Comparison of ENCODE assay signal across 13 cellular contexts in the genomic region with DNA sequence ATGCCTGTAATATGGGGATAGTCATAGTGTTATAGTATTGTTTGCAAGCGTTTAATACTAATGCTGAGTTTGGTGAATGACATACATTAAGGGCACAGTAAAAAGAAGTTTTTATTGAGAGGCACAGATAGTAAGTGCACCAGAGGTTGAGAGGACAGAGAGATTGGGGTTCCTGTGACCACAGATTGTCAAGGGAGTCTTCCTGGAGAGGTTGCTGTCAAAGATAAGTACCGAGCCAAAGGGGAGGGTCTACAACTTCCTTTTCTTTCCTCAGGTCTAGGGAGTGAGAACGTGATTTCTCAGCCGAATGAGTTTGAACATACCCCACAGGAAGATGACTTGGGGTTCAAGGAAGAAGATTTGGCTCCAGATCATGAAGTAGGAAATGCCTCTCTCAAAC. TPM values are rescaled to one million over a fixed set of nuclear protein-coding genes. Genes with fewer than 3 reads are reported as not detected.
A peak's percentile ranks its signal among the peaks of the same experiment; 100 is the strongest.
DNase-seq lines count a peak whose midpoint lies in the region; ATAC-seq lines count a peak whose summit lies in the region.
"Had no signal": no experiment of that assay in that cellular context is flagged by ENCODE, and none has a peak within 500 bp of the region (broad histone marks: within the 10 kb centered on the region; RNA-seq: fewer than 3 reads in every experiment).

No MANE protein-coding gene starts in this region.

- H2AK5ac ChIP-seq in mesenchymal stem cell (ENCODE audit: low read length, severe bottlenecking) = no peak overlapping the region

- WGBS in HUES64 = 93% methylated on average over 4 of the region's 4 CpGs
- 87% methylated on average over 4 of the region's 4 CpGs for WGBS in mesenchymal stem cell

- H2BK5ac ChIP-seq in mesenchymal stem cell (ENCODE audit: low read depth, low read length, poor library complexity, severe bottlenecking) = no peak overlapping the region

- H3K4me1 Mint-ChIP-seq in CD4-positive, alpha-beta memory T cell = peaks cover 14 to 51% (median 33%) of the 10 kb centered on the region in 4 donors
- H3K4me1 Mint-ChIP-seq in activated CD4-positive, alpha-beta memory T cell treated with anti-CD3 and anti-CD28 coated beads, Interleukin-2, amount 10 ng/mL, durations not matched to agents 7 days and 5 days = peaks cover 47% of the 10 kb centered on the region
- H3K4me1 Mint-ChIP-seq in naive thymus-derived CD4-positive, alpha-beta T cell = peaks cover 32 to 46% (median 41%) of the 10 kb centered on the region in 7 donors

- intact Hi-C loops in CD4-positive, alpha-beta memory T cell (cut with micrococcal nuclease) = no loop called here
- intact Hi-C loops in naive thymus-derived CD4-positive, alpha-beta T cell (cut with micrococcal nuclease) = no loop called here

- H2AFZ ChIP-seq in mesenchymal stem cell (ENCODE audit: low read depth, low read length) = no peak overlapping the region

- DNase-seq in CD4-positive, alpha-beta memory T cell = no peak
- no peak for DNase-seq in activated CD4-positive, alpha-beta memory T cell treated with anti-CD3 and anti-CD28 coated beads, Interleukin-2, amount 10 ng/mL, durations not matched to agents 7 days and 5 days
- DNase-seq in naive thymus-derived CD4-positive, alpha-beta T cell = no peak
- DNase-seq in kidney glomerular epithelial cell (lab: John Stamatoyannopoulos, UW) = no peak
- DNase-seq in mesenchymal stem cell = no peak
- DNase-seq: amniotic stem cell, dermis blood vessel endothelial cell, NCI-H1105, testis had no signal

- no peak overlapping the region for H3K4ac ChIP-seq in mesenchymal stem cell (ENCODE audit: low read depth in 1 of 2, low read length in 2 of 2)

- H3K27me3 ChIP-seq in CD4-positive, alpha-beta memory T cell (ENCODE audit: insufficient read depth, low read length) = no peaks in the 10 kb centered on the region
- H3K27me3 ChIP-seq in HUES64 (ENCODE audit: insufficient read depth, low read length) (no peaks in the 10 kb centered on the region), mesenchymal stem cell (ENCODE audit: control insufficient read depth in 1 of 2, insufficient read depth in 1 of 2, low read length in 2 of 2) (no peaks in the 10 kb centered on the region)
- H3K27me3 ChIP-seq in naive thymus-derived CD4-positive, alpha-beta T cell (ENCODE audit: control insufficient read depth in 2 of 2, insufficient read depth in 2 of 2, low read length in 2 of 2) = no peaks in the 10 kb centered on the region
- H3K27me3 ChIP-seq: testis had no signal

- no peak overlapping the region for H3K23ac ChIP-seq in mesenchymal stem cell (ENCODE audit: low read length in 2 of 2)

- no peaks in the 10 kb centered on the region for H3K27me3 Mint-ChIP-seq in CD4-positive, alpha-beta memory T cell
- no peaks in the 10 kb centered on the region for H3K27me3 Mint-ChIP-seq in activated CD4-positive, alpha-beta memory T cell treated with anti-CD3 and anti-CD28 coated beads, Interleukin-2, amount 10 ng/mL, durations not matched to agents 7 days and 5 days
- no peaks in the 10 kb centered on the region for H3K27me3 Mint-ChIP-seq in naive thymus-derived CD4-positive, alpha-beta T cell

- CTCF ChIA-PET in CD4-positive, alpha-beta memory T cell (lab: Charles Lee; ENCODE audit: partially characterized antibody) = interaction anchor here (1.3 to 5.9 kb wide), 4 partner anchors 12 to 21 kb away, joined by 5 to 33 read pairs (median 12); a partner anchor contains a TSS
- CTCF ChIA-PET in activated CD4-positive, alpha-beta memory T cell treated with anti-CD3 and anti-CD28 coated beads, Interleukin-2, amount 10 ng/mL, durations not matched to agents 7 days and 5 days (lab: Charles Lee) = interaction anchor here (0.9 to 1.6 kb wide), 2 partner anchors 33 to 198 kb away, joined by 4 to 5 read pairs; a partner anchor contains a TSS
- CTCF ChIA-PET in naive thymus-derived CD4-positive, alpha-beta T cell (lab: Charles Lee) = interaction anchor here (1.3 kb wide), 1 partner anchor 12 kb away, joined by 4 read pairs; no protein-coding TSS in a partner anchor

- H3K14ac ChIP-seq in mesenchymal stem cell (ENCODE audit: low read length in 2 of 2) = no peak overlapping the region

- no peak overlapping the region for H2BK120ac ChIP-seq in mesenchymal stem cell (ENCODE audit: low read depth, low read length)

- H2BK15ac ChIP-seq in mesenchymal stem cell (ENCODE audit: low read depth, poor library complexity, severe bottlenecking) = no peak overlapping the region

- H3K27ac Mint-ChIP-seq in CD4-positive, alpha-beta memory T cell = peak overlapping the region in 6 of 7 donors; percentile 42 to 77 (median 62)
- peak overlapping the region; percentile 4 for H3K27ac Mint-ChIP-seq in activated CD4-positive, alpha-beta memory T cell treated with anti-CD3 and anti-CD28 coated beads, Interleukin-2, amount 10 ng/mL, durations not matched to agents 7 days and 5 days
- peak overlapping the region; percentile 5 to 82 (median 50) for H3K27ac Mint-ChIP-seq in naive thymus-derived CD4-positive, alpha-beta T cell

- no peak overlapping the region for H4K91ac ChIP-seq in mesenchymal stem cell (ENCODE audit: low read length)

- H3K9me3 Mint-ChIP-seq in CD4-positive, alpha-beta memory T cell = no peaks in the 10 kb centered on the region
- H3K9me3 Mint-ChIP-seq in activated CD4-positive, alpha-beta memory T cell treated with anti-CD3 and anti-CD28 coated beads, Interleukin-2, amount 10 ng/mL, durations not matched to agents 7 days and 5 days = no peaks in the 10 kb centered on the region
- H3K9me3 Mint-ChIP-seq in naive thymus-derived CD4-positive, alpha-beta T cell = no peaks in the 10 kb centered on the region

- H3K36me3 Mint-ChIP-seq in CD4-positive, alpha-beta memory T cell = peaks cover 5 to 17% of the 10 kb centered on the region in 2 donors
- peaks cover 20% of the 10 kb centered on the region for H3K36me3 Mint-ChIP-seq in activated CD4-positive, alpha-beta memory T cell treated with anti-CD3 and anti-CD28 coated beads, Interleukin-2, amount 10 ng/mL, durations not matched to agents 7 days and 5 days (ENCODE audit: low read depth)
- peaks cover 0 to 7% (median 4%) of the 10 kb centered on the region in 5 donors for H3K36me3 Mint-ChIP-seq in naive thymus-derived CD4-positive, alpha-beta T cell

- no peak overlapping the region for H3K27ac ChIP-seq in CD4-positive, alpha-beta memory T cell (ENCODE audit: low read depth, low read length)
- H3K27ac ChIP-seq in HUES64 (ENCODE audit: low read depth, low read length) (no peak overlapping the region; the same call in 1 of the 2 replicates), mesenchymal stem cell (ENCODE audit: low read length, poor library complexity, severe bottlenecking) (no peak overlapping the region)
- H3K27ac ChIP-seq in naive thymus-derived CD4-positive, alpha-beta T cell (ENCODE audit: low read depth, low read length) = no peak overlapping the region
- H3K27ac ChIP-seq: testis had no signal

- no peak overlapping the region for H3K4me2 ChIP-seq in mesenchymal stem cell (ENCODE audit: low read length, poor library complexity, severe bottlenecking)

- no peak overlapping the region for H3K4me3 ChIP-seq in CD4-positive, alpha-beta memory T cell (ENCODE audit: low read length in 2 of 2)
- H3K4me3 ChIP-seq in HUES64 (ENCODE audit: low read length) (peak overlapping the region; percentile 94; the same call in 1 of the 2 replicates), mesenchymal stem cell (ENCODE audit: insufficient read depth in 1 of 2, low read depth in 1 of 2, low read length in 2 of 2) (no peak overlapping the region)
- H3K4me3 ChIP-seq in naive thymus-derived CD4-positive, alpha-beta T cell (ENCODE audit: low read length) = no peak overlapping the region
- H3K4me3 ChIP-seq: testis had no signal

- H3K79me1 ChIP-seq in mesenchymal stem cell (replicated peaks; ENCODE audit: low read length, poor library complexity, severe bottlenecking) = peaks cover 15% of the 10 kb centered on the region

- peaks cover 13% of the 10 kb centered on the region for H3K36me3 ChIP-seq in CD4-positive, alpha-beta memory T cell (ENCODE audit: insufficient read depth, low read length)
- H3K36me3 ChIP-seq in HUES64 (ENCODE audit: insufficient read depth, low read length) = peaks cover 29% of the 10 kb centered on the region
- peaks cover 0 to 18% (median 0%) of the 10 kb centered on the region in 3 experiments for H3K36me3 ChIP-seq in naive thymus-derived CD4-positive, alpha-beta T cell (ENCODE audit: control insufficient read depth in 2 of 3, insufficient read depth in 3 of 3, low read length in 3 of 3)
- peaks cover 13 to 22% of the 10 kb centered on the region in 2 experiments for H3K36me3 ChIP-seq in mesenchymal stem cell (ENCODE audit: control insufficient read depth in 1 of 2, insufficient read depth in 2 of 2, low read depth in 1 of 2, low read length in 2 of 2)

- no peak overlapping the region for H2BK12ac ChIP-seq in mesenchymal stem cell (ENCODE audit: low read length in 2 of 2)

- peak overlapping the region; percentile 14 to 92 (median 79) for H3K4me3 Mint-ChIP-seq in CD4-positive, alpha-beta memory T cell
- peak overlapping the region; percentile 83 for H3K4me3 Mint-ChIP-seq in activated CD4-positive, alpha-beta memory T cell treated with anti-CD3 and anti-CD28 coated beads, Interleukin-2, amount 10 ng/mL, durations not matched to agents 7 days and 5 days
- H3K4me3 Mint-ChIP-seq in naive thymus-derived CD4-positive, alpha-beta T cell = peak overlapping the region; percentile 12 to 92 (median 86)

- no peak for ATAC-seq in naive thymus-derived CD4-positive, alpha-beta T cell
- no peak for ATAC-seq in HG02798 (IDR thresholded peaks at IDR 0.05; ENCODE audit: poor library complexity, unreplicated experiment)

- no peaks in the 10 kb centered on the region for H3K9me3 ChIP-seq in CD4-positive, alpha-beta memory T cell (ENCODE audit: control insufficient read depth in 1 of 2, low read length in 2 of 2)
- H3K9me3 ChIP-seq in HUES64 (ENCODE audit: insufficient read depth, low read depth, low read length) (no peaks in the 10 kb centered on the region), mesenchymal stem cell (ENCODE audit: control insufficient read depth, low read length) (no peaks in the 10 kb centered on the region)
- no peaks in the 10 kb centered on the region for H3K9me3 ChIP-seq in naive thymus-derived CD4-positive, alpha-beta T cell (ENCODE audit: control insufficient read depth in 2 of 3, low read length in 3 of 3)
- H3K9me3 ChIP-seq: testis had no signal

- POLR2A ChIA-PET in CD4-positive, alpha-beta memory T cell (lab: Charles Lee; ENCODE audit: partially characterized antibody) = interaction anchor here (0.7 to 23.0 kb wide), 3 partner anchors 10 to 154 kb away, joined by 3 to 540 read pairs (median 13); a partner anchor contains a TSS
- POLR2A ChIA-PET in activated CD4-positive, alpha-beta memory T cell treated with anti-CD3 and anti-CD28 coated beads, Interleukin-2, amount 10 ng/mL, durations not matched to agents 7 days and 5 days (lab: Charles Lee) = interaction anchor here (1.8 to 5.6 kb wide), 2 partner anchors 15 to 21 kb away, joined by 5 to 64 read pairs; a partner anchor contains a TSS
- POLR2A ChIA-PET in naive thymus-derived CD4-positive, alpha-beta T cell (lab: Charles Lee) = interaction anchor here (1.0 to 14.0 kb wide), 5 partner anchors 10 to 212 kb away, joined by 3 to 254 read pairs (median 10); a partner anchor contains a TSS

- no peak overlapping the region for H3K18ac ChIP-seq in mesenchymal stem cell (ENCODE audit: low read depth in 1 of 2, low read length in 2 of 2)

- H3K4me1 ChIP-seq in CD4-positive, alpha-beta memory T cell (ENCODE audit: insufficient read depth, low read length) = peaks cover 32% of the 10 kb centered on the region
- peaks cover 23% of the 10 kb centered on the region; the same call in 1 of the 2 replicates for H3K4me1 ChIP-seq in HUES64 (ENCODE audit: insufficient read depth, low read length)
- peaks cover 14 to 22% of the 10 kb centered on the region in 2 donors for H3K4me1 ChIP-seq in naive thymus-derived CD4-positive, alpha-beta T cell (ENCODE audit: control insufficient read depth in 2 of 2, insufficient read depth in 2 of 2, low read length in 2 of 2)
- H3K4me1 ChIP-seq in mesenchymal stem cell (ENCODE audit: control insufficient read depth, insufficient read depth, low read depth, low read length) = peaks cover 19% of the 10 kb centered on the region

- H4K8ac ChIP-seq in mesenchymal stem cell (ENCODE audit: low read length) = no peak overlapping the region

- H3K9ac ChIP-seq in HUES64 (ENCODE audit: low read depth, low read length) (no peak overlapping the region), mesenchymal stem cell (ENCODE audit: low read length) (no peak overlapping the region)

RNA-seq across cellular contexts. Expression of a gene that starts 1.8 kb away (rescaled TPM):
- 10 to 100 TPM; 15.8 to 16.7 TPM for total RNA-seq in CD4-positive, alpha-beta memory T cell
- 10 to 100 TPM in 1 of 2 donors, 1 to 10 TPM in 1; 5.5 to 10.7 TPM for polyA plus RNA-seq in CD4-positive, alpha-beta memory T cell
- 40.2 TPM for polyA plus RNA-seq in HUES64 (2013, experiment 1 of 2)
- 36.1 TPM for polyA plus RNA-seq in HUES64 (2013, experiment 2 of 2)
- 10 to 100 TPM; 14.2 to 14.5 TPM for total RNA-seq in activated CD4-positive, alpha-beta memory T cell treated with anti-CD3 and anti-CD28 coated beads, Interleukin-2, amount 10 ng/mL, durations not matched to agents 7 days and 5 days
- 10 to 100 TPM in 3 of 5 experiments, 1 to 10 TPM in 2; 6.0 to 16.0 (median 15.6) TPM for total RNA-seq in naive thymus-derived CD4-positive, alpha-beta T cell
- polyA plus RNA-seq in naive thymus-derived CD4-positive, alpha-beta T cell = 10 to 100 TPM in 1 of 2 donors, 1 to 10 TPM in 1; 6.0 to 10.9 TPM
- polyA plus RNA-seq in mesenchymal stem cell (2013, experiment 1 of 2) = 6.3 TPM
- 5.5 TPM for polyA plus RNA-seq in mesenchymal stem cell (2013, experiment 2 of 2)

RNA-seq across cellular contexts. Expression of a gene that starts 10.3 kb away (rescaled TPM):
- 1 to 10 TPM; 6.0 to 6.5 TPM for total RNA-seq in CD4-positive, alpha-beta memory T cell
- 1 to 10 TPM; 1.4 to 5.0 TPM for polyA plus RNA-seq in CD4-positive, alpha-beta memory T cell
- polyA plus RNA-seq in HUES64 (2013, experiment 1 of 2) = 8.5 TPM
- polyA plus RNA-seq in HUES64 (2013, experiment 2 of 2) = 7.9 TPM
- total RNA-seq in activated CD4-positive, alpha-beta memory T cell treated with anti-CD3 and anti-CD28 coated beads, Interleukin-2, amount 10 ng/mL, durations not matched to agents 7 days and 5 days = 1 to 10 TPM; 4.2 to 4.5 TPM
- 1 to 10 TPM; 1.2 to 9.0 (median 4.5) TPM for total RNA-seq in naive thymus-derived CD4-positive, alpha-beta T cell
- 1 to 10 TPM; 3.1 to 9.4 TPM for polyA plus RNA-seq in naive thymus-derived CD4-positive, alpha-beta T cell
- polyA plus RNA-seq in mesenchymal stem cell (2013, experiment 1 of 2) = 5.2 TPM
- polyA plus RNA-seq in mesenchymal stem cell (2013, experiment 2 of 2) = 4.6 TPM

RNA-seq across cellular contexts. Expression of a gene that starts 14.7 kb away (rescaled TPM):
- total RNA-seq in CD4-positive, alpha-beta memory T cell = 100 to 1,000 TPM; 198 to 206 TPM
- polyA plus RNA-seq in CD4-positive, alpha-beta memory T cell = 100 to 1,000 TPM; 210 to 212 TPM
- polyA plus RNA-seq in HUES64 (2013, experiment 1 of 2) = 0.65 TPM
- polyA plus RNA-seq in HUES64 (2013, experiment 2 of 2) = 2.0 TPM
- 100 to 1,000 TPM; 343 to 354 TPM for total RNA-seq in activated CD4-positive, alpha-beta memory T cell treated with anti-CD3 and anti-CD28 coated beads, Interleukin-2, amount 10 ng/mL, durations not matched to agents 7 days and 5 days
- 100 to 1,000 TPM; 176 to 355 (median 183) TPM for total RNA-seq in naive thymus-derived CD4-positive, alpha-beta T cell
- 100 to 1,000 TPM; 221 to 257 TPM for polyA plus RNA-seq in naive thymus-derived CD4-positive, alpha-beta T cell
- 1.3 TPM for polyA plus RNA-seq in mesenchymal stem cell (2013, experiment 1 of 2)
- polyA plus RNA-seq in mesenchymal stem cell (2013, experiment 2 of 2) = 1.3 TPM
- total RNA-seq: dermis blood vessel endothelial cell, NCI-H460 had no signal

RNA-seq across cellular contexts. Expression of a gene that starts 22.5 kb away (rescaled TPM):
- 1 to 10 TPM in 1 of 2 experiments, not detected in 1; 1.3 TPM for total RNA-seq in CD4-positive, alpha-beta memory T cell
- 1 to 10 TPM in 1 of 2 donors, not detected in 1; 1.1 TPM for polyA plus RNA-seq in CD4-positive, alpha-beta memory T cell
- polyA plus RNA-seq in HUES64 (2013, experiment 1 of 2) = 1.2 TPM
- 3.0 TPM for polyA plus RNA-seq in HUES64 (2013, experiment 2 of 2)
- total RNA-seq in activated CD4-positive, alpha-beta memory T cell treated with anti-CD3 and anti-CD28 coated beads, Interleukin-2, amount 10 ng/mL, durations not matched to agents 7 days and 5 days = 1 to 10 TPM in 1 of 2 experiments, not detected in 1; 1.2 TPM
- 1 to 10 TPM in 2 of 5 experiments, under 1 TPM in 1, not detected in 2; 0.87 to 2.0 (median 1.6) TPM for total RNA-seq in naive thymus-derived CD4-positive, alpha-beta T cell
- not detected for polyA plus RNA-seq in naive thymus-derived CD4-positive, alpha-beta T cell
- 1.7 TPM for polyA plus RNA-seq in mesenchymal stem cell (2013, experiment 1 of 2)
- polyA plus RNA-seq in mesenchymal stem cell (2013, experiment 2 of 2) = 3.1 TPM
- total RNA-seq: dermis blood vessel endothelial cell, kidney epithelial cell, NCI-H460 had no signal

RNA-seq across cellular contexts. Expression of a gene that starts 26.8 kb away (rescaled TPM):
- total RNA-seq in CD4-positive, alpha-beta memory T cell = 10 to 100 TPM; 47.0 to 55.3 TPM
- polyA plus RNA-seq in CD4-positive, alpha-beta memory T cell = 10 to 100 TPM in 1 of 2 donors, 1 to 10 TPM in 1; 8.5 to 16.1 TPM
- polyA plus RNA-seq in HUES64 (2013, experiment 1 of 2) = 19.3 TPM
- 19.7 TPM for polyA plus RNA-seq in HUES64 (2013, experiment 2 of 2)
- 10 to 100 TPM; 69.2 TPM for total RNA-seq in activated CD4-positive, alpha-beta memory T cell treated with anti-CD3 and anti-CD28 coated beads, Interleukin-2, amount 10 ng/mL, durations not matched to agents 7 days and 5 days
- total RNA-seq in naive thymus-derived CD4-positive, alpha-beta T cell = 10 to 100 TPM; 23.2 to 70.0 (median 45.2) TPM
- 10 to 100 TPM in 1 of 2 donors, 1 to 10 TPM in 1; 7.6 to 13.6 TPM for polyA plus RNA-seq in naive thymus-derived CD4-positive, alpha-beta T cell
- polyA plus RNA-seq in mesenchymal stem cell (2013, experiment 1 of 2) = 23.4 TPM
- polyA plus RNA-seq in mesenchymal stem cell (2013, experiment 2 of 2) = 21.8 TPM

Comparison
In these comparisons a context has a peak if more than half of its experiments do, and no peak if none do; other contexts are left out.
1. H3K27ac Mint-ChIP-seq: peak in every context shown above with its lines; median percentile 62 in CD4-positive, alpha-beta memory T cell; 50 in naive thymus-derived CD4-positive, alpha-beta T cell; 4 in activated CD4-positive, alpha-beta memory T cell treated with anti-CD3 and anti-CD28 coated beads, Interleukin-2, amount 10 ng/mL, durations not matched to agents 7 days and 5 days.